ENCODE assay signal across 12 cellular contexts in genomic region chr5:123448017-123448617, GRCh38. TPM values are rescaled to one million over a fixed set of nuclear protein-coding genes. Genes with fewer than 3 reads are reported as not detected.
DNase-seq lines count a peak whose midpoint lies in the region; ATAC-seq and TF ChIP-seq lines count a peak whose summit lies in the region.
"Had no signal": no experiment of that assay in that cellular context is flagged by ENCODE, and none has a peak within 500 bp of the region (broad histone marks: within the 10 kb centered on the region; RNA-seq: fewer than 3 reads in every experiment).

No MANE protein-coding gene starts in this region.

- intact Hi-C loops in CD14-positive monocyte (cut with micrococcal nuclease) = no loop called here

- H3K4me1 ChIP-seq in foreskin keratinocyte (peaks cover 22% of the 10 kb centered on the region), osteoblast (ENCODE audit: insufficient read depth, low read length) (no peaks in the 10 kb centered on the region)

- no peak overlapping the region for H3K4me3 Mint-ChIP-seq in CD14-positive monocyte

- H3K36me3 ChIP-seq in osteoblast (ENCODE audit: insufficient read depth, low read length) = no peaks in the 10 kb centered on the region
- H3K36me3 ChIP-seq: upper lobe of left lung had no signal

- no peaks in the 10 kb centered on the region for H3K79me2 ChIP-seq in osteoblast (ENCODE audit: insufficient read depth, low read length)

- H3K4me3 ChIP-seq in osteoblast (ENCODE audit: insufficient read depth, low read length) = no peak overlapping the region
- H3K4me3 ChIP-seq: upper lobe of left lung had no signal

- TF ChIP-seq CTCF in foreskin keratinocyte (conservative IDR thresholded peaks at IDR 0.05) = no peak
- TF ChIP-seq CTCF in osteoblast (IDR thresholded peaks at IDR 0.05; ENCODE audit: extremely low read depth, low read depth, low read length) = no peak
- TF ChIP-seq CTCF in CD14-positive monocyte (IDR thresholded peaks at IDR 0.05) = no peak

- no peak overlapping the region for H3K4me2 ChIP-seq in osteoblast (ENCODE audit: insufficient read depth, low read length)

- H3K4me1 Mint-ChIP-seq in CD14-positive monocyte = peaks cover 16% of the 10 kb centered on the region

- H3K9me3 ChIP-seq in osteoblast (ENCODE audit: low read depth, low read length) = no peaks in the 10 kb centered on the region
- H3K9me3 ChIP-seq: upper lobe of left lung had no signal

- DNase-seq in NOMO-1 treated with DMSO at 0.1 percent for 48 hours (lab: John Stamatoyannopoulos, UW; ENCODE audit: unreplicated experiment) (peak; percentile 13), NOMO-1 (lab: John Stamatoyannopoulos, UW; ENCODE audit: unreplicated experiment in 2 of 2) (no peak), foreskin keratinocyte (peak in 1 of 2 donors; percentile 15), HPDE6-E6E7 (ENCODE audit: extremely low spot score) (no peak), osteoblast (ENCODE audit: insufficient read length, low spot score, missing footprints) (no peak), CD14-positive monocyte (ENCODE audit: low spot score) (no peak)
- DNase-seq: mammary epithelial cell, upper lobe of left lung had no signal

- H3K27me3 ChIP-seq in foreskin keratinocyte = no peaks in the 10 kb centered on the region
- H3K27me3 ChIP-seq in osteoblast (ENCODE audit: insufficient read depth, low read length) = peaks cover 9% of the 10 kb centered on the region
- H3K27me3 ChIP-seq: upper lobe of left lung had no signal

- H3K27ac Mint-ChIP-seq in CD14-positive monocyte = no peak overlapping the region

- peaks cover 0 to 2% (median 0%) of the 10 kb centered on the region in 7 donors for H3K9me3 Mint-ChIP-seq in CD14-positive monocyte

- H3K27ac ChIP-seq in foreskin keratinocyte (no peak overlapping the region), osteoblast (ENCODE audit: low read depth, low read length) (no peak overlapping the region)
- H3K27ac ChIP-seq: 22Rv1, RWPE1, upper lobe of left lung had no signal

- no peaks in the 10 kb centered on the region for H3K36me3 Mint-ChIP-seq in CD14-positive monocyte

- H3K27me3 Mint-ChIP-seq in CD14-positive monocyte (ENCODE audit: low read depth in 3 of 3) = peaks cover 0 to 3% (median 0%) of the 10 kb centered on the region in 3 donors

- no peaks in the 10 kb centered on the region for H4K20me1 ChIP-seq in osteoblast (ENCODE audit: insufficient read depth, low read length)

- H2AFZ ChIP-seq in osteoblast (ENCODE audit: low read length) = no peak overlapping the region

- ATAC-seq in GM21390 (IDR thresholded peaks at IDR 0.05; ENCODE audit: unreplicated experiment) (peak; percentile 85), HG03135 (IDR thresholded peaks at IDR 0.05; ENCODE audit: unreplicated experiment) (peak; percentile 80), foreskin keratinocyte (peak; percentile 51)

RNA-seq across cellular contexts. Expression of gene CEP120, which starts 24.9 kb away (rescaled TPM):
- total RNA-seq in foreskin keratinocyte (14.6 and 15.3 TPM in 2 replicates), osteoblast (24.2 and 29.8 TPM in 2 replicates)
- polyA plus RNA-seq in foreskin keratinocyte (2.6 and 3.0 TPM in 2 replicates), CD14-positive monocyte (1 to 10 TPM; 6.6 to 7.2 TPM)
